Comparison of ENCODE assay signal across 8 cellular contexts in genomic region chr19:3573858-3574637, GRCh38. TPM values are rescaled to one million over a fixed set of nuclear protein-coding genes. Genes with fewer than 3 reads are reported as not detected.
DNase-seq lines count a peak whose midpoint lies in the region; ATAC-seq lines count a peak whose summit lies in the region.

No MANE protein-coding gene starts in this region.

- intact Hi-C loops in activated naive CD4-positive, alpha-beta T cell treated with anti-CD3 and anti-CD28 coated beads for 36 hours (cut with micrococcal nuclease) = loop anchor here (5.0 kb wide), 1 partner anchor 188 kb away; the partner anchor contains the start of genes APBA3 and MRPL54

- no peaks in the 10 kb centered on the region for H3K27me3 Mint-ChIP-seq in activated naive CD4-positive, alpha-beta T cell treated with anti-CD3 and anti-CD28 coated beads for 36 hours (ENCODE audit: low read depth)

- H3K27me3 ChIP-seq in MG63 = no peaks in the 10 kb centered on the region

- DNase-seq in ELF-1 (ENCODE audit: low read depth, low spot score) (peak; percentile 99), MG63 (peak; percentile 88), SK-N-DZ (ENCODE audit: low spot score) (peak; percentile 75), germinal center (ENCODE audit: low spot score) (peak; percentile 91), non-pigmented ciliary epithelial cell (ENCODE audit: low read depth) (peak; percentile 67), substantia nigra (lab: John Stamatoyannopoulos, UW) (peak in 44 of 49 donors; percentile 2 to 93 (median 70))
- DNase-seq in activated naive CD4-positive, alpha-beta T cell treated with anti-CD3 and anti-CD28 coated beads for 36 hours = peak; percentile 92

- peak overlapping the region; percentile 42 for H3K27ac ChIP-seq in substantia nigra (ENCODE audit: low read depth, low read length, poor library complexity, severe bottlenecking)

- peak overlapping the region; percentile 75 for H3K4me3 Mint-ChIP-seq in activated naive CD4-positive, alpha-beta T cell treated with anti-CD3 and anti-CD28 coated beads for 36 hours

- H3K27ac Mint-ChIP-seq in activated naive CD4-positive, alpha-beta T cell treated with anti-CD3 and anti-CD28 coated beads for 36 hours = no peak overlapping the region

- CTCF ChIA-PET in activated naive CD4-positive, alpha-beta T cell treated with anti-CD3 and anti-CD28 coated beads for 36 hours (lab: Charles Lee) = interaction anchor here (1.2 kb wide), 1 partner anchor 12 kb away, joined by 4 read pairs; the partner anchor contains the start of gene GIPC3

- H3K9me3 ChIP-seq in MG63 = no peaks in the 10 kb centered on the region

- peak overlapping the region; percentile 75 for H3K4me3 ChIP-seq in MG63

- no peaks in the 10 kb centered on the region for H3K9me3 Mint-ChIP-seq in activated naive CD4-positive, alpha-beta T cell treated with anti-CD3 and anti-CD28 coated beads for 36 hours

- ATAC-seq in HG02588 (IDR thresholded peaks at IDR 0.05; ENCODE audit: unreplicated experiment) = no peak

- H3K36me3 Mint-ChIP-seq in activated naive CD4-positive, alpha-beta T cell treated with anti-CD3 and anti-CD28 coated beads for 36 hours (ENCODE audit: low read depth) = peaks cover 8% of the 10 kb centered on the region

- H3K36me3 ChIP-seq in MG63 = no peaks in the 10 kb centered on the region

- peaks cover 14% of the 10 kb centered on the region for H3K4me1 Mint-ChIP-seq in activated naive CD4-positive, alpha-beta T cell treated with anti-CD3 and anti-CD28 coated beads for 36 hours (ENCODE audit: low read depth)

RNA-seq across cellular contexts. Expression of gene HMG20B, which starts 1.3 kb away (rescaled TPM):
- total RNA-seq in MG63 (2014; rRNA removed; shearing (Covaris generic); ENCODE audit: low replicate concordance) = 42.5 and 43.5 TPM in 2 replicates
- polyA plus RNA-seq in SK-N-DZ (2014; cell fraction: cytosol; rRNA removed) = 45.9 and 49.0 TPM in 2 replicates
- polyA plus RNA-seq in SK-N-DZ (2014; cell fraction: nucleus; rRNA removed) = 102 and 113 TPM in 2 replicates
- total RNA-seq in activated naive CD4-positive, alpha-beta T cell treated with anti-CD3 and anti-CD28 coated beads for 36 hours = 10 to 100 TPM; 63.3 to 65.9 TPM

RNA-seq across cellular contexts. Expression of gene GIPC3, which starts 11.2 kb away (rescaled TPM):
- total RNA-seq in MG63 (2014; rRNA removed; shearing (Covaris generic); ENCODE audit: low replicate concordance) = not detected in 2 replicates
- polyA plus RNA-seq in SK-N-DZ (2014; cell fraction: cytosol; rRNA removed) = 0.03 and 0.08 TPM in 2 replicates
- polyA plus RNA-seq in SK-N-DZ (2014; cell fraction: nucleus; rRNA removed) = not detected in 2 replicates
- total RNA-seq in activated naive CD4-positive, alpha-beta T cell treated with anti-CD3 and anti-CD28 coated beads for 36 hours = under 1 TPM; 0.20 to 0.29 TPM

RNA-seq across cellular contexts. Expression of gene MFSD12, which starts 16.7 kb away (rescaled TPM):
- 17.6 and 26.4 TPM in 2 replicates for total RNA-seq in MG63 (2014; rRNA removed; shearing (Covaris generic); ENCODE audit: low replicate concordance)
- polyA plus RNA-seq in SK-N-DZ (2014; cell fraction: cytosol; rRNA removed) = 24.5 and 27.7 TPM in 2 replicates
- 58.4 and 59.9 TPM in 2 replicates for polyA plus RNA-seq in SK-N-DZ (2014; cell fraction: nucleus; rRNA removed)
- total RNA-seq in activated naive CD4-positive, alpha-beta T cell treated with anti-CD3 and anti-CD28 coated beads for 36 hours = 10 to 100 TPM; 31.3 to 34.0 TPM

RNA-seq across cellular contexts. Expression of gene TBXA2R, which starts 32.6 kb away (rescaled TPM):
- total RNA-seq in MG63 (2014; rRNA removed; shearing (Covaris generic); ENCODE audit: low replicate concordance) = 1.9 and 2.1 TPM in 2 replicates
- polyA plus RNA-seq in SK-N-DZ (2014; cell fraction: cytosol; rRNA removed) = 0.23 and 0.44 TPM in 2 replicates
- not detected in 2 replicates for polyA plus RNA-seq in SK-N-DZ (2014; cell fraction: nucleus; rRNA removed)
- under 1 TPM; 0.41 to 0.42 TPM for total RNA-seq in activated naive CD4-positive, alpha-beta T cell treated with anti-CD3 and anti-CD28 coated beads for 36 hours

RNA-seq across cellular contexts. Expression of gene TEKTIP1, which starts 35.1 kb away (rescaled TPM):
- total RNA-seq in MG63 (2014; rRNA removed; shearing (Covaris generic); ENCODE audit: low replicate concordance) = not detected in 2 replicates
- not detected in 2 replicates for polyA plus RNA-seq in SK-N-DZ (2014; cell fraction: cytosol; rRNA removed)
- polyA plus RNA-seq in SK-N-DZ (2014; cell fraction: nucleus; rRNA removed) = 0.64 and 2.7 TPM in 2 replicates
- 1 to 10 TPM; 2.1 to 2.5 TPM for total RNA-seq in activated naive CD4-positive, alpha-beta T cell treated with anti-CD3 and anti-CD28 coated beads for 36 hours
